Comparison of ENCODE assay signal across 12 cellular contexts in the genomic region with DNA sequence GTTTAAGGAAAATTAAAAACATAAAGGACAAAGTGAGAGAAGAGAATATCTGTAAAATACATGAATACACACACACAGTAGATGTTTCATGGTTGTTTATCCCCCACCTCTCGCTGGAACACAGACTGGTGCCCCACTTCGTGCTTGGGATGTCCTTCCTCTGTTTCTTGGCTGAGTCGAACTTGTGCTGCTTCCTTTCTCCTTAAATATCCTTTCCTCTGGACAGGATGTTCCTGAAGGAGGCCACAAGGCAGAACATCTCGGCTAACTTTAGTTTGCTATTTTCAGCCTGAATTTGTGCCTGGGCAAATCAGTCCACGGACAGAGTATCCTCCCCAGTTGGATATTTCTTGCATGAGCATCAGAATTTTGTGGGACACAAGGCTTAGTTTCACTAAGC. TPM values are rescaled to one million over a fixed set of nuclear protein-coding genes. Genes with fewer than 3 reads are reported as not detected.
A peak's percentile ranks its signal among the peaks of the same experiment; 100 is the strongest.
DNase-seq lines count a peak whose midpoint lies in the region; ATAC-seq and TF ChIP-seq lines count a peak whose summit lies in the region.
"Had no signal": no experiment of that assay in that cellular context is flagged by ENCODE, and none has a peak within 500 bp of the region (broad histone marks: within the 10 kb centered on the region; RNA-seq: fewer than 3 reads in every experiment).

No MANE protein-coding gene starts in this region.

- no peaks in the 10 kb centered on the region for H3K27me3 ChIP-seq in transverse colon

- intact Hi-C loops in transverse colon (cut with DNase I; ENCODE audit: low total_unique reads): no loop called here

- H3K36me3 ChIP-seq in transverse colon: no peaks in the 10 kb centered on the region

- H3K4me1 Mint-ChIP-seq in central memory CD8-positive, alpha-beta T cell: peaks cover 11% of the 10 kb centered on the region
- peaks cover 42% of the 10 kb centered on the region for H3K4me1 Mint-ChIP-seq in memory B cell

- H3K36me3 Mint-ChIP-seq in central memory CD8-positive, alpha-beta T cell (ENCODE audit: insufficient read depth): peaks cover 2% of the 10 kb centered on the region
- peaks cover 6% of the 10 kb centered on the region for H3K36me3 Mint-ChIP-seq in memory B cell
- H3K36me3 Mint-ChIP-seq: stimulated activated effector memory CD8-positive, alpha-beta T cell treated with anti-CD3 and anti-CD28 coated beads, Interleukin-12 subunit alpha, Interleukin-12 subunit beta, amount 100 ng/mL, for 72 hours had no signal

- H3K27me3 Mint-ChIP-seq in central memory CD8-positive, alpha-beta T cell: no peaks in the 10 kb centered on the region
- no peaks in the 10 kb centered on the region for H3K27me3 Mint-ChIP-seq in memory B cell

- DNase-seq in HCEC 1CT (peak; percentile 13), memory B cell (ENCODE audit: low spot score in 2 of 2) (no peak), transverse colon (no peak), NCI-H2107 treated with DMSO at 0.1 percent for 48 hours (lab: John Stamatoyannopoulos, UW; ENCODE audit: unreplicated experiment) (no peak), COR-L47 (lab: John Stamatoyannopoulos, UW) (no peak), KBM-7 (no peak)
- no peak for DNase-seq in central memory CD8-positive, alpha-beta T cell (ENCODE audit: low spot score in 2 of 2)
- DNase-seq: NCI-H1105 treated with DMSO at 0.1 percent for 48 hours; NCI-H510A treated with DMSO at 0.1 percent for 48 hours; stimulated activated CD4-positive, alpha-beta T cell treated with anti-CD3 and anti-CD28 coated beads, Interleukin-1b, Interleukin-23, amount 100 ng/mL, for 48 hours had no signal

- H3K4me1 ChIP-seq in transverse colon: no peaks in the 10 kb centered on the region

- peak overlapping the region; percentile 27 for H3K27ac Mint-ChIP-seq in central memory CD8-positive, alpha-beta T cell (ENCODE audit: low read depth)
- peak overlapping the region; percentile 100 for H3K27ac Mint-ChIP-seq in memory B cell

- in situ Hi-C loops in transverse colon (cut with MboI; ENCODE audit: low pct_ligation_motif_present in 1 of 4, low pct_unique_long_range_greater_than_20kb in 1 of 4, low sequenced_read_pairs in 3 of 4) (no loop called here), KBM-7 (cut with MboI; ENCODE audit: low pct_unique_long_range_greater_than_20kb, low sequenced_read_pairs) (no loop called here)

- H3K4me3 Mint-ChIP-seq in central memory CD8-positive, alpha-beta T cell: no peak overlapping the region
- H3K4me3 Mint-ChIP-seq in memory B cell: peak overlapping the region; percentile 91
- H3K4me3 Mint-ChIP-seq: stimulated activated effector memory CD8-positive, alpha-beta T cell treated with anti-CD3 and anti-CD28 coated beads, Interleukin-12 subunit alpha, Interleukin-12 subunit beta, amount 100 ng/mL, for 72 hours had no signal

- no peaks in the 10 kb centered on the region for H3K9me3 Mint-ChIP-seq in central memory CD8-positive, alpha-beta T cell
- no peaks in the 10 kb centered on the region for H3K9me3 Mint-ChIP-seq in memory B cell
- H3K9me3 Mint-ChIP-seq: stimulated activated effector memory CD8-positive, alpha-beta T cell treated with anti-CD3 and anti-CD28 coated beads, Interleukin-12 subunit alpha, Interleukin-12 subunit beta, amount 100 ng/mL, for 72 hours had no signal

- TF ChIP-seq CTCF in transverse colon (IDR thresholded peaks at IDR 0.05): no peak

- no peaks in the 10 kb centered on the region for H3K9me3 ChIP-seq in transverse colon

- no peak for ATAC-seq in central memory CD8-positive, alpha-beta T cell (replicated peaks; ENCODE audit: extremely low read depth, poor library complexity, severe bottlenecking)
- no peak for ATAC-seq in memory B cell (ENCODE audit: low read depth)
- ATAC-seq: HCT116; stimulated activated effector memory CD8-positive, alpha-beta T cell treated with anti-CD3 and anti-CD28 coated beads, Interleukin-12 subunit alpha, Interleukin-12 subunit beta, amount 100 ng/mL, for 72 hours had no signal

- peak overlapping the region; percentile 15 to 55 (median 33) for H3K27ac ChIP-seq in transverse colon

- TF ChIP-seq EP300 in transverse colon (IDR thresholded peaks at IDR 0.05; ENCODE audit: low read depth): no peak

- no peak overlapping the region for H3K4me3 ChIP-seq in transverse colon

- 52 to 56% methylated on average over 5 of the region's 5 CpGs for WGBS in transverse colon (ENCODE audit: low coverage in 1 of 2), 2 donors

- no peak for TF ChIP-seq POLR2A in transverse colon (IDR thresholded peaks at IDR 0.05)

RNA-seq across cellular contexts. Expression of a gene that starts 54.7 kb away (rescaled TPM):
- 10 to 100 TPM; 41.6 to 79.4 (median 60.7) TPM for total RNA-seq in transverse colon
